ENCODE assay signal across 17 cellular contexts in the genomic region with DNA sequence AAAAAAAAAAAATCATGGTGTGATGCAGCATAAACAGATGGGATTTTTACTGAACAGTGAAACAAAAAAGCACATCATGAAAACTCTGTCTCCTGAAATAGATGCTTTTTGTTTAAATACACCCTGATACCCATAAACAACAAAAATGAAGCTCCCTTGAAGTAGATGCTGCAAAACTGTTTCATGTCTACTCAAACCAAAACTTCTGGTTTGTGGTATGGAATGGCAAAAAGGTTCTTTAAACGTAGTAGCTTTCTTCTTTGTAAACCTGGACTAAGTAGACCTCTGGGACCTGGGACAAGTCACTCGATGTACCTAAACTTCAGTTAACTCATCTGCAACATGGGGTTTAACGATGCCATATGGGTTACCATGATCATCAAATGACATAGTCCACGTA.
DNase-seq lines count a peak whose midpoint lies in the region; ATAC-seq lines count a peak whose summit lies in the region.
"Had no signal": no experiment of that assay in that cellular context is flagged by ENCODE, and none has a peak within 500 bp of the region (broad histone marks: within the 10 kb centered on the region; RNA-seq: fewer than 3 reads in every experiment).

No MANE protein-coding gene starts in this region.

- DNase-seq in DMS 273 (lab: John Stamatoyannopoulos, UW; ENCODE audit: unreplicated experiment) (no peak), NCI-H2227 (lab: John Stamatoyannopoulos, UW; ENCODE audit: unreplicated experiment) (no peak)
- no peak for DNase-seq in effector CD4-positive, alpha-beta T cell
- DNase-seq: activated CD4-positive, alpha-beta T cell treated with anti-CD3 and anti-CD28 coated beads for 4 hours; activated naive CD4-positive, alpha-beta T cell; CD8-positive, alpha-beta memory T cell; central memory CD4-positive, alpha-beta T cell; mammary epithelial cell; NCI-H1436; NCI-H82; ovary; stimulated activated CD4-positive, alpha-beta T cell treated with anti-CD3 and anti-CD28 coated beads, Interleukin-15, amount 100 ng/mL, for 24 hours; stimulated activated CD8-positive, alpha-beta memory T cell treated with anti-CD3 and anti-CD28 coated beads, Interleukin-4, amount 100 ng/mL, for 48 hours had no signal

- ATAC-seq in GM18520 (IDR thresholded peaks at IDR 0.05; ENCODE audit: unreplicated experiment) (peak; percentile 51), GM21390 (IDR thresholded peaks at IDR 0.05; ENCODE audit: unreplicated experiment) (peak; percentile 66), HG03039 (IDR thresholded peaks at IDR 0.05; ENCODE audit: unreplicated experiment) (peak; percentile 65)
- ATAC-seq in activated T-helper 17 cell treated with anti-CD3 and anti-CD28 coated beads, Interleukin-2, amount 50 U/mL, for 72 hours (replicated peaks), result peak; percentile 91

- H3K9me3 Mint-ChIP-seq in activated T-helper 17 cell treated with anti-CD3 and anti-CD28 coated beads, Interleukin-2, amount 50 U/mL, for 72 hours, result no peaks in the 10 kb centered on the region
- H3K9me3 Mint-ChIP-seq: CD8-positive, alpha-beta memory T cell had no signal

- peaks cover 4% of the 10 kb centered on the region for H3K27me3 Mint-ChIP-seq in activated T-helper 17 cell treated with anti-CD3 and anti-CD28 coated beads, Interleukin-2, amount 50 U/mL, for 72 hours

- no peaks in the 10 kb centered on the region for H3K36me3 Mint-ChIP-seq in activated T-helper 17 cell treated with anti-CD3 and anti-CD28 coated beads, Interleukin-2, amount 50 U/mL, for 72 hours (ENCODE audit: low read depth)

- no peak overlapping the region for H3K4me3 Mint-ChIP-seq in activated T-helper 17 cell treated with anti-CD3 and anti-CD28 coated beads, Interleukin-2, amount 50 U/mL, for 72 hours

- H3K27ac Mint-ChIP-seq in activated T-helper 17 cell treated with anti-CD3 and anti-CD28 coated beads, Interleukin-2, amount 50 U/mL, for 72 hours, result no peak overlapping the region

- peaks cover 13% of the 10 kb centered on the region for H3K4me1 Mint-ChIP-seq in activated T-helper 17 cell treated with anti-CD3 and anti-CD28 coated beads, Interleukin-2, amount 50 U/mL, for 72 hours
